27 cellular contexts compared by ENCODE assay signal in the genomic region with DNA sequence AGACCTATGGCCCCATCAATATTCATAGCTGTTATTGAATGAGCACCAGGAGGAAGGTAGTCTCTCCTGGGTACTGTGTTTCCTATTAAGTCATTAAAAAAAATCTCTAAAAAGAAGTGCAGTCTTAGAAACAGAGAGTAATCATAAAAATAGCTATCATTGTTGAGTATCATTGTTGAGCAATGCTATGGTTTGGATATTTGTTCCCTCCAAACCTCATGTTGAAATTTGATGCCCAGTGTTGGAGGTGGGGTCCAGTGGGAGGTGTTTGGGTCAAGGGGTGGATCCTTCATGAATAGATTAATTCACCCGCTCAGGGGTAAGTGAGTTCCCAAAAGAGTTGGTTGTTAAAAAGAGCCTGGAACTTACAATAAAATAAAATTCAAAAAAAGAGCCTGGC.
"Had no signal": no experiment of that assay in that cellular context is flagged by ENCODE, and none has a peak within 500 bp of the region (broad histone marks: within the 10 kb centered on the region; RNA-seq: fewer than 3 reads in every experiment).

No MANE protein-coding gene starts in this region.

- H3K4me1 ChIP-seq: ascending aorta had no signal

- H3K9me3 Mint-ChIP-seq: activated CD4-positive, alpha-beta T cell treated with anti-CD3 and anti-CD28 coated beads, Interleukin-2, amount 10 ng/mL, durations not matched to agents 7 days and 5 days; activated naive CD4-positive, alpha-beta T cell treated with anti-CD3 and anti-CD28 coated beads, Interleukin-2, amount 50 U/mL, for 24 hours; activated naive CD8-positive, alpha-beta T cell treated with anti-CD3 and anti-CD28 coated beads, Interleukin-2, amount 10 ng/mL, durations not matched to agents 7 days and 5 days; activated T-cell treated with anti-CD3 and anti-CD28 coated beads, Interleukin-2, amount 50 U/mL, for 24 hours; activated T-helper 2 cell treated with anti-CD3 and anti-CD28 coated beads, Interferon-gamma antibody, Interleukin-2, Interleukin-4, amounts not matched to agents 10 μg/mL and 5 μg/mL and 100 μg/mL, durations not matched to agents 14 hours and 24 hours and 36 hours had no signal

- H3K4me3 ChIP-seq: ascending aorta, PC-9 had no signal

- H2AFZ ChIP-seq: PC-9 had no signal

- H3K27me3 ChIP-seq: ascending aorta had no signal

- H3K4me3 Mint-ChIP-seq: activated CD4-positive, alpha-beta T cell treated with anti-CD3 and anti-CD28 coated beads for 36 hours; activated CD4-positive, alpha-beta T cell treated with anti-CD3 and anti-CD28 coated beads, Interleukin-2, amount 10 ng/mL, durations not matched to agents 7 days and 5 days; activated CD8-positive, alpha-beta T cell treated with anti-CD3 and anti-CD28 coated beads, Interleukin-2, amount 10 ng/mL, durations not matched to agents 7 days and 5 days; activated naive CD4-positive, alpha-beta T cell treated with anti-CD3 and anti-CD28 coated beads, Interleukin-2, amount 50 U/mL, for 24 hours; activated naive CD8-positive, alpha-beta T cell treated with anti-CD3 and anti-CD28 coated beads, Interleukin-2, amount 10 ng/mL, durations not matched to agents 7 days and 5 days; activated T-cell treated with anti-CD3 and anti-CD28 coated beads, Interleukin-2, amount 50 U/mL, for 24 hours; WTC11 had no signal

- DNase-seq: activated CD4-positive, alpha-beta T cell treated with anti-CD3 and anti-CD28 coated beads for 36 hours; activated CD4-positive, alpha-beta T cell treated with anti-CD3 and anti-CD28 coated beads, Interleukin-2, amount 10 ng/mL, durations not matched to agents 7 days and 5 days; activated CD4-positive, alpha-beta T cell treated with anti-CD3 and anti-CD28 coated beads, Interleukin-2, amount 50 U/mL, for 48 hours; activated CD8-positive, alpha-beta T cell treated with anti-CD3 and anti-CD28 coated beads, Interleukin-2, amount 10 ng/mL, durations not matched to agents 7 days and 5 days; activated gamma-delta T cell; activated naive CD4-positive, alpha-beta T cell treated with Interleukin-2 at 50 U/mL for 16 hours; activated naive CD8-positive, alpha-beta T cell treated with anti-CD3 and anti-CD28 coated beads, Interleukin-2, amount 10 ng/mL, durations not matched to agents 7 days and 5 days; activated T-cell treated with anti-CD3 and anti-CD28 coated beads, Interleukin-2, amount 50 U/mL, for 24 hours; amygdala; Kasumi-1; MM.1S; NCI-H1092; NCI-H1436 treated with DMSO at 0.1 percent for 48 hours; NCI-H1694 treated with DMSO at 0.1 percent for 48 hours; NCI-H2029; NCI-H345; NCI-H524 treated with DMSO at 0.1 percent for 48 hours; PC-9; Right ventricle myocardium superior; SW 1271; T1000 had no signal

- H3K27ac ChIP-seq: ascending aorta, PC-9, RWPE1 had no signal

- H3K36me3 ChIP-seq: ascending aorta had no signal

- H3K9me3 ChIP-seq: ascending aorta had no signal

- H3K27ac Mint-ChIP-seq: activated CD4-positive, alpha-beta T cell treated with anti-CD3 and anti-CD28 coated beads for 36 hours; activated CD4-positive, alpha-beta T cell treated with anti-CD3 and anti-CD28 coated beads, Interleukin-2, amount 10 ng/mL, durations not matched to agents 7 days and 5 days; activated CD8-positive, alpha-beta T cell treated with anti-CD3 and anti-CD28 coated beads, Interleukin-2, amount 10 ng/mL, durations not matched to agents 7 days and 5 days; activated naive CD4-positive, alpha-beta T cell treated with anti-CD3 and anti-CD28 coated beads, Interleukin-2, amount 50 U/mL, for 24 hours; activated naive CD8-positive, alpha-beta T cell treated with anti-CD3 and anti-CD28 coated beads, Interleukin-2, amount 10 ng/mL, durations not matched to agents 7 days and 5 days; activated T-cell treated with anti-CD3 and anti-CD28 coated beads, Interleukin-2, amount 50 U/mL, for 24 hours; activated T-helper 2 cell treated with anti-CD3 and anti-CD28 coated beads, Interferon-gamma antibody, Interleukin-2, Interleukin-4, amounts not matched to agents 10 μg/mL and 5 μg/mL and 100 μg/mL, durations not matched to agents 14 hours and 24 hours and 36 hours; WTC11 had no signal

- ATAC-seq: activated CD4-positive, alpha-beta T cell treated with anti-CD3 and anti-CD28 coated beads for 36 hours; activated CD4-positive, CD25-positive, alpha-beta regulatory T cell treated with anti-CD3 and anti-CD28 coated beads, Interleukin-2, amount 50 U/mL, for 24 hours; activated CD8-positive, alpha-beta T cell treated with anti-CD3 and anti-CD28 coated beads, Interleukin-2, amount 10 ng/mL, durations not matched to agents 7 days and 5 days; WTC11 had no signal

- H3K4me1 Mint-ChIP-seq: activated CD4-positive, alpha-beta T cell treated with anti-CD3 and anti-CD28 coated beads for 36 hours; activated CD4-positive, alpha-beta T cell treated with anti-CD3 and anti-CD28 coated beads, Interleukin-2, amount 10 ng/mL, durations not matched to agents 7 days and 5 days; activated naive CD4-positive, alpha-beta T cell treated with anti-CD3 and anti-CD28 coated beads, Interleukin-2, amount 50 U/mL, for 24 hours; activated naive CD8-positive, alpha-beta T cell treated with anti-CD3 and anti-CD28 coated beads, Interleukin-2, amount 10 ng/mL, durations not matched to agents 7 days and 5 days had no signal

- H3K36me3 Mint-ChIP-seq: activated naive CD4-positive, alpha-beta T cell treated with anti-CD3 and anti-CD28 coated beads, Interleukin-2, amount 50 U/mL, for 24 hours; activated naive CD8-positive, alpha-beta T cell treated with anti-CD3 and anti-CD28 coated beads, Interleukin-2, amount 10 ng/mL, durations not matched to agents 7 days and 5 days; WTC11 had no signal

- H3K4me2 ChIP-seq: PC-9 had no signal
